In genomic region chrX:81662381-81662780, GRCh38 we compare ENCODE assay signal across 22 cellular contexts.
A peak's percentile ranks its signal among the peaks of the same experiment; 100 is the strongest.
DNase-seq lines count a peak whose midpoint lies in the region; ATAC-seq, FAIRE-seq and TF ChIP-seq lines count a peak whose summit lies in the region.
"Had no signal": no experiment of that assay in that cellular context is flagged by ENCODE, and none has a peak within 500 bp of the region (broad histone marks: within the 10 kb centered on the region; RNA-seq: fewer than 3 reads in every experiment).

No MANE protein-coding gene starts in this region.

- no peaks in the 10 kb centered on the region for H4K20me1 ChIP-seq in astrocyte (ENCODE audit: insufficient read depth, low read length)

- H3K4me3 Mint-ChIP-seq in MCF 10A (ENCODE audit: unreplicated experiment) (no peak overlapping the region), astrocyte (ENCODE audit: unreplicated experiment) (no peak overlapping the region)
- H3K4me3 Mint-ChIP-seq: CD4-positive, alpha-beta T cell had no signal

- H3K9me3 Mint-ChIP-seq in MCF 10A (ENCODE audit: unreplicated experiment): peaks cover 6% of the 10 kb centered on the region
- H3K9me3 Mint-ChIP-seq in astrocyte (ENCODE audit: unreplicated experiment): no peaks in the 10 kb centered on the region
- H3K9me3 Mint-ChIP-seq: CD4-positive, alpha-beta T cell had no signal

- BruUV-seq in MCF 10A (replicated peaks; lab: Mats Ljungman, UMichigan): no TSS peak

- POLR2A ChIA-PET in MCF 10A (lab: Yijun Ruan, JAX): no interaction called here

- CTCF ChIA-PET in MCF 10A (lab: Yijun Ruan, JAX): interaction anchor here (0.7 kb wide), 1 partner anchor 1066 kb away, joined by 3 read pairs; no protein-coding TSS in a partner anchor

- H3K4me1 ChIP-seq in breast epithelium (no peaks in the 10 kb centered on the region), astrocyte (ENCODE audit: insufficient read depth, low read length) (no peaks in the 10 kb centered on the region), thyroid gland (no peaks in the 10 kb centered on the region), right lobe of liver (no peaks in the 10 kb centered on the region)
- H3K4me1 ChIP-seq: A549, Caco-2 had no signal

- H3K79me2 ChIP-seq in astrocyte (ENCODE audit: insufficient read depth, low read length): no peaks in the 10 kb centered on the region

- H3K4me1 Mint-ChIP-seq in MCF 10A (ENCODE audit: insufficient read depth, unreplicated experiment) (peaks cover 7% of the 10 kb centered on the region), astrocyte (ENCODE audit: low read depth, unreplicated experiment) (no peaks in the 10 kb centered on the region)

- H3K4me3 ChIP-seq in breast epithelium: no peak overlapping the region
- no peak overlapping the region for H3K4me3 ChIP-seq in astrocyte (ENCODE audit: insufficient read depth, low read depth, low read length)
- no peak overlapping the region for H3K4me3 ChIP-seq in thyroid gland (replicated peaks in 1 of 3)
- H3K4me3 ChIP-seq in right lobe of liver: no peak overlapping the region
- H3K4me3 ChIP-seq: A549, GM23248, HAP-1, K562 had no signal

- FAIRE-seq in astrocyte (lab: Jason Lieb, UNC): no peak
- FAIRE-seq: A549, GM12892, GM18507, K562 had no signal

- no peak overlapping the region for H2AFZ ChIP-seq in astrocyte (ENCODE audit: low read depth, low read length)
- H2AFZ ChIP-seq: GM23248 had no signal

- H3K27me3 ChIP-seq in breast epithelium: peaks cover 0 to 5% of the 10 kb centered on the region in 2 donors
- H3K27me3 ChIP-seq in astrocyte (ENCODE audit: insufficient read depth, low read length): no peaks in the 10 kb centered on the region
- no peaks in the 10 kb centered on the region for H3K27me3 ChIP-seq in thyroid gland
- H3K27me3 ChIP-seq in right lobe of liver: no peaks in the 10 kb centered on the region

- H3K27ac Mint-ChIP-seq in MCF 10A (ENCODE audit: low read depth, unreplicated experiment) (no peak overlapping the region), astrocyte (ENCODE audit: unreplicated experiment) (no peak overlapping the region)
- H3K27ac Mint-ChIP-seq: CD4-positive, alpha-beta T cell had no signal

- peak; percentile 10 for DNase-seq in MCF 10A (ENCODE audit: unreplicated experiment)
- DNase-seq in breast epithelium (ENCODE audit: low spot score in 2 of 2): no peak
- peak; percentile 34 for DNase-seq in astrocyte (ENCODE audit: low read depth)
- DNase-seq in stromal cell of bone marrow (ENCODE audit: low read depth): peak; percentile 9
- no peak for DNase-seq in medulla oblongata (ENCODE audit: extremely low spot score)
- no peak for DNase-seq in thyroid gland
- no peak for DNase-seq in right lobe of liver
- DNase-seq: AML-193; Caco-2; CD4-positive, alpha-beta T cell; DMS153; DMS79; GDM1; GM23248; IMR-90 had no signal

- H3K27me3 Mint-ChIP-seq in MCF 10A (ENCODE audit: insufficient read depth, unreplicated experiment) (no peaks in the 10 kb centered on the region), astrocyte (ENCODE audit: low read depth, unreplicated experiment) (no peaks in the 10 kb centered on the region)
- H3K27me3 Mint-ChIP-seq: CD4-positive, alpha-beta T cell had no signal

- H3K9ac ChIP-seq in astrocyte (ENCODE audit: low read length): no peak overlapping the region
- H3K9ac ChIP-seq: GM23248 had no signal

- H3K27ac ChIP-seq in breast epithelium (no peak overlapping the region), astrocyte (ENCODE audit: low read depth, low read length) (no peak overlapping the region), thyroid gland (no peak overlapping the region), right lobe of liver (no peak overlapping the region)
- H3K27ac ChIP-seq: 22Rv1, A549, C4-2B, GM23248 had no signal

- H3K36me3 ChIP-seq in breast epithelium (no peaks in the 10 kb centered on the region), astrocyte (ENCODE audit: insufficient read depth, low read length) (no peaks in the 10 kb centered on the region), thyroid gland (no peaks in the 10 kb centered on the region), right lobe of liver (no peaks in the 10 kb centered on the region)
- H3K36me3 ChIP-seq: HAP-1 had no signal

- no peak overlapping the region for H3K4me2 ChIP-seq in astrocyte (ENCODE audit: low read length)
- H3K4me2 ChIP-seq: A549 had no signal

- TF ChIP-seq POLR2A in breast epithelium (IDR thresholded peaks at IDR 0.05): no peak
- no peak for TF ChIP-seq POLR2A in thyroid gland (IDR thresholded peaks at IDR 0.05)
- no peak for TF ChIP-seq POLR2A in right lobe of liver (IDR thresholded peaks at IDR 0.05)

- H3K9me3 ChIP-seq in breast epithelium (no peaks in the 10 kb centered on the region), astrocyte (ENCODE audit: insufficient read depth, low read depth, low read length) (no peaks in the 10 kb centered on the region), thyroid gland (no peaks in the 10 kb centered on the region), right lobe of liver (no peaks in the 10 kb centered on the region)
- H3K9me3 ChIP-seq: A549, Caco-2, HAP-1 had no signal

- no peak for ATAC-seq in right lobe of liver
- ATAC-seq: A549, K562 had no signal

- intact Hi-C loops in MCF 10A (cut with micrococcal nuclease) (no loop called here), breast epithelium (cut with DNase I; ENCODE audit: low total_unique reads) (no loop called here), thyroid gland (cut with DNase I) (no loop called here), right lobe of liver (cut with DNase I) (no loop called here)

- no peak for TF ChIP-seq CTCF in MCF 10A (IDR thresholded peaks at IDR 0.05; ENCODE audit: unreplicated experiment)
- no peak for TF ChIP-seq CTCF in breast epithelium (IDR thresholded peaks at IDR 0.05)
- TF ChIP-seq CTCF in astrocyte (IDR thresholded peaks at IDR 0.05; ENCODE audit: insufficient read depth, low read depth, low read length): no peak
- no peak for TF ChIP-seq CTCF in thyroid gland (IDR thresholded peaks at IDR 0.05)
- no peak for TF ChIP-seq CTCF in right lobe of liver (IDR thresholded peaks at IDR 0.05)

- H3K36me3 Mint-ChIP-seq in MCF 10A (ENCODE audit: insufficient read depth, unreplicated experiment) (no peaks in the 10 kb centered on the region), astrocyte (ENCODE audit: low read depth, unreplicated experiment) (no peaks in the 10 kb centered on the region)

Comparison
In these comparisons a context has a peak if more than half of its experiments do, and no peak if none do; other contexts are left out.
1. DNase-seq: peak in MCF 10A (single experiment), astrocyte (single experiment) and stromal cell of bone marrow (single experiment); none in breast epithelium (0 of 2), medulla oblongata (single experiment), thyroid gland (0 of 2) and right lobe of liver (0 of 3).